In the genomic region with DNA sequence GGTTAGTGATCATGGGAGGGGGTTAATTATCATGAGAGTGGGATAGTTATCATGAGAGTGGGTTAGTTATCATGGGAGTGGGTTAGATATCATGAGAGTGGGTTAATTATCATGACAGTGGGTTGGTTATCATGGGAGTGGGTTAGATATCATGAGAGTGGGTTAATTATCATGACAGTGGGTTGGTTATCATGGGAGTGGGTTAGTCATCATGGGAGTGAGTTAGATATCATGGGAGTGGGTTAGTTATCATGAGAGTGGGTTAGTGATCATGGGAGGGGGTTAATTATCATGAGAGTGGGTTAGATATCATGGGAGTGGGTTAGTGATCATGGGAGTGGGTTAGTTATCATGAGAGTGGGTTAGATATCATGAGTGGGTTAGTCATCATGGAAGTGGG, we compare ENCODE assay signal across 3 cellular contexts.
TF ChIP-seq lines count a peak whose summit lies in the region.
"Not testable (repeated sequence)": the region's sequence is repeated elsewhere in the genome, so short reads cannot be mapped to it uniquely, and the experiment has no call there.

No MANE protein-coding gene starts in this region.

TF ChIP-seq in GM12878, 131 proteins besides CTCF, POLR2A, EP300 and RAD21:
- TF ChIP-seq ZBED1 (IDR thresholded peaks at IDR 0.05; ENCODE audit: borderline replicate concordance), result peak; percentile 44; the same call in 1 of the 2 replicates

TF ChIP-seq in H1, 55 proteins besides CTCF, POLR2A, EP300 and RAD21:
- TF ChIP-seq BACH1 (IDR thresholded peaks at IDR 0.05; ENCODE audit: low read length) (peak; percentile 71), BRCA1 (IDR thresholded peaks at IDR 0.05; ENCODE audit: low read depth, low read length) (peak; percentile 28; the same call in 1 of the 2 replicates)

TF ChIP-seq in HepG2, 621 proteins besides CTCF, POLR2A, EP300 and RAD21:
- peak; percentile 24; the same call in 1 of the 2 replicates for TF ChIP-seq CREB1 (IDR thresholded peaks at IDR 0.05)
- not testable (repeated sequence) for TF ChIP-seq CREB1 (CRISPR knock-in tag; IDR thresholded peaks at IDR 0.05)
